In the genomic region with DNA sequence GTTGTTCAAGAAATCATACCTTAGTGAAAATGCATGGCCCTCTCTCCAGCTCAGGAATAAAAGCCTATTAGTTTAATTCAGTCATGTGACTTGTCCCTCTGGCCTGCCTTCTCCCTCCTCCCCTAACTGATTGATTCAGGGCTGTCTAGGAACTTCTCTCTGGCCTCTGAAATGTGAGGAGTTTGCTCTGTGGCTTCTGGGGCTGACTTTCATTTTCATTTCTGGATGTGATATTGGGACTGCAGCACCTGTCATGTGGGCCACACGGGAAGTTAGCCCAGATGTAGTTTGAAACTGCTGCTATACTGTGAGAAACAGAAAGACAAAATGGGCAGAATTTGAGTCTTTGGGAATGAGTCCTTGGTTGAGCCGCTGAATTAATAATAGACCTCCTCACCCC, we compare ENCODE assay signal across 8 cellular contexts. TPM values are rescaled to one million over a fixed set of nuclear protein-coding genes. Genes with fewer than 3 reads are reported as not detected.
DNase-seq lines count a peak whose midpoint lies in the region; ATAC-seq and TF ChIP-seq lines count a peak whose summit lies in the region.

No MANE protein-coding gene starts in this region.

- no peaks in the 10 kb centered on the region for H3K36me3 ChIP-seq in prostate gland

- no peaks in the 10 kb centered on the region for H3K27me3 ChIP-seq in prostate gland (replicated peaks; ENCODE audit: insufficient read depth)

- peak; percentile 19 for DNase-seq in DMS79 (lab: John Stamatoyannopoulos, UW)
- DNase-seq in GM20000 (ENCODE audit: low spot score) = peak; percentile 56
- peak; percentile 38 for DNase-seq in T-helper 9 cell
- no peak for DNase-seq in coronary artery (ENCODE audit: low spot score)
- peak; percentile 8 for DNase-seq in prostate gland (ENCODE audit: low spot score)
- DNase-seq in amniotic stem cell (lab: John Stamatoyannopoulos, UW) = no peak
- no peak for DNase-seq in SKM-1 treated with dmso at 0.1 percent for 144 hours (lab: John Stamatoyannopoulos, UW; ENCODE audit: unreplicated experiment)

- peak; percentile 93 for ATAC-seq in HG03565 (IDR thresholded peaks at IDR 0.05; ENCODE audit: unreplicated experiment)

- H3K27ac ChIP-seq in coronary artery = no peak overlapping the region
- no peak overlapping the region for H3K27ac ChIP-seq in prostate gland

- intact Hi-C loops in prostate gland (cut with DNase I) = no loop called here

- 45% methylated on average over 2 of the region's 2 CpGs for WGBS in prostate gland

- H3K9me3 ChIP-seq in prostate gland = no peaks in the 10 kb centered on the region

- H3K4me3 ChIP-seq in coronary artery (peak overlapping the region; percentile 2), prostate gland (no peak overlapping the region)

- H3K4me1 ChIP-seq in prostate gland (replicated peaks) = no peaks in the 10 kb centered on the region

- TF ChIP-seq CTCF in GM20000 (IDR thresholded peaks at IDR 0.05; ENCODE audit: extremely low read depth, missing control alignments) (no peak), coronary artery (IDR thresholded peaks at IDR 0.05) (no peak), prostate gland (IDR thresholded peaks at IDR 0.05) (no peak)

- TF ChIP-seq POLR2A in prostate gland (IDR thresholded peaks at IDR 0.05) = no peak

RNA-seq across cellular contexts. Expression of a gene that starts 44.8 kb away (rescaled TPM):
- total RNA-seq in prostate gland = 10 to 100 TPM; 21.8 TPM

Comparison
In these comparisons a context has a peak if more than half of its experiments do, and no peak if none do; other contexts are left out.
1. DNase-seq: peak in DMS79 (single experiment), GM20000 (single experiment), T-helper 9 cell (single experiment) and prostate gland (single experiment); none in coronary artery (single experiment), amniotic stem cell (single experiment) and SKM-1 treated with dmso at 0.1 percent for 144 hours (single experiment).